Comparison of ENCODE assay signal across 8 cellular contexts in the genomic region with DNA sequence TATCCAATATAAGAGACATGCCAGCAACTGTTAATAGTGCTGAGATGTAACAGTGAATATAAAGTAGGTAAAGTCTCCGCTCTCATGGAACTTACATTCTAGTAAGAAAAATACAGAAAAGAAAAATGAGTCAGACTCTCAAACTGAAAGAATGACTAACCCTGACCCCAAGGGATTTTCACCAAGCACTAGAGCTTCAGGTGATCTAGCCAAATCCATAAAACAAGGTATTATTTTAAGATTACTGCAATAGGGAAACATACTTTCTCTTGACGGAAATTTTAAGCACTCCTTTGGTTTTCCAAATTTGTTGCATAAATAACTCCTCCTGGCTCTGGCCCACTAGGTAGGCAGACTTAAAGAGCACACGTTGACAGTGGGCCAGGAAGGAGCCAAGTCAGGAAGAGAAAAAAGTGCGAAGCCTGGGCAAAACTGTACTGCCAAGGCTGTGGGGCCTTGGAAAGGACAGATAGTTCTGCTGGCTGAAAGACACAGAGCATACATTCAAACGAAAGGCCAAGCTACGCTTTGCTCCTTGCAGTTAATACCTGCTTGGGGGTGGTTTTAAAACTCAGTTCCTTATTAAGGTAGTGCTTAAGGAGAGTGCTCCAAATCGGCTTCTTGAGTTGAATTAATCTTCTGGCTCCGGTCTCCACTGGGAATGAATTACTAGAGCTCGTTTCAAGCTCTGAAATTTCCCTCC. TPM values are rescaled to one million over a fixed set of nuclear protein-coding genes. Genes with fewer than 3 reads are reported as not detected.
A peak's percentile ranks its signal among the peaks of the same experiment; 100 is the strongest.
DNase-seq lines count a peak whose midpoint lies in the region; ATAC-seq, FAIRE-seq and TF ChIP-seq lines count a peak whose summit lies in the region.

No MANE protein-coding gene starts in this region.

- peaks cover 20% of the 10 kb centered on the region for H3K4me1 Mint-ChIP-seq in T-helper 17 cell

- peaks cover 0 to 45% of the 10 kb centered on the region in 2 donors for H3K4me1 ChIP-seq in right atrium auricular region

- peak overlapping the region; percentile 99 for H3K4me3 Mint-ChIP-seq in T-helper 17 cell

- no peaks in the 10 kb centered on the region for H3K27me3 Mint-ChIP-seq in T-helper 17 cell

- intact Hi-C loops in left cardiac atrium (cut with DNase I): loop anchor here in 1 of 2 donors (10.0 kb wide), 1 partner anchor 48 kb away; a partner anchor contains a TSS

- peak overlapping the region; percentile 60 to 80 for H3K4me3 ChIP-seq in right atrium auricular region
- H3K4me3 ChIP-seq in fibroblast of villous mesenchyme (ENCODE audit: low read depth, low read length): peak overlapping the region; percentile 89
- peak overlapping the region; percentile 86 for H3K4me3 ChIP-seq in skeletal muscle cell (ENCODE audit: low read depth, low read length)

- peaks cover 2% of the 10 kb centered on the region for H3K36me3 Mint-ChIP-seq in T-helper 17 cell (ENCODE audit: low read depth)

- H3K36me3 ChIP-seq in right atrium auricular region: no peaks in the 10 kb centered on the region

- ATAC-seq in left cardiac atrium: no peak
- ATAC-seq in HG03045 (IDR thresholded peaks at IDR 0.05; ENCODE audit: unreplicated experiment): peak; percentile 41
- ATAC-seq in T-helper 17 cell: no peak

- FAIRE-seq in D721Med (lab: Jason Lieb, UNC): no peak

- H3K9me3 ChIP-seq in right atrium auricular region: no peaks in the 10 kb centered on the region
- H3K9me3 ChIP-seq in T-helper 17 cell (ENCODE audit: control insufficient read depth, low read length, poor library complexity, severe bottlenecking): no peaks in the 10 kb centered on the region

- H3K27me3 ChIP-seq in right atrium auricular region: no peaks in the 10 kb centered on the region

- peak overlapping the region; percentile 82 for H3K27ac ChIP-seq in right atrium auricular region

- DNase-seq in right atrium auricular region (ENCODE audit: low spot score): no peak
- no peak for DNase-seq in left cardiac atrium
- DNase-seq in T-helper 17 cell: no peak
- no peak for DNase-seq in fibroblast of villous mesenchyme (ENCODE audit: low read depth)
- peak; percentile 60 for DNase-seq in skeletal muscle cell (ENCODE audit: low read depth)
- no peak for DNase-seq in D721Med (ENCODE audit: insufficient read length, low spot score)
- DNase-seq in OCI-M2 (lab: John Stamatoyannopoulos, UW; ENCODE audit: unreplicated experiment): no peak

- peak overlapping the region; percentile 93 for H3K27ac Mint-ChIP-seq in T-helper 17 cell

- TF ChIP-seq CTCF in right atrium auricular region (IDR thresholded peaks at IDR 0.05): no peak
- no peak for TF ChIP-seq CTCF in fibroblast of villous mesenchyme (IDR thresholded peaks at IDR 0.05; ENCODE audit: insufficient read depth, low read depth, low read length)
- no peak for TF ChIP-seq CTCF in D721Med (IDR thresholded peaks at IDR 0.05; ENCODE audit: insufficient read depth, missing control alignments)

RNA-seq across cellular contexts. Expression of a gene that starts 1.4 kb away (rescaled TPM):
- total RNA-seq in right atrium auricular region: 100 to 1,000 TPM; 176 to 337 TPM
- 100 to 1,000 TPM; 270 TPM for total RNA-seq in left cardiac atrium
- total RNA-seq in T-helper 17 cell: 10 to 100 TPM; 24.7 to 27.0 TPM
- total RNA-seq in fibroblast of villous mesenchyme: 35.1 and 45.8 TPM in 2 replicates

RNA-seq across cellular contexts. Expression of a gene that starts 48.1 kb away (rescaled TPM):
- total RNA-seq in right atrium auricular region (10 to 100 TPM; 10.1 to 14.9 TPM), left cardiac atrium (10 to 100 TPM; 20.8 to 21.4 TPM), T-helper 17 cell (1 to 10 TPM; 7.6 to 9.2 TPM), fibroblast of villous mesenchyme (42.3 and 43.5 TPM in 2 replicates)
